Comparison of ENCODE assay signal across 9 cellular contexts in the genomic region with DNA sequence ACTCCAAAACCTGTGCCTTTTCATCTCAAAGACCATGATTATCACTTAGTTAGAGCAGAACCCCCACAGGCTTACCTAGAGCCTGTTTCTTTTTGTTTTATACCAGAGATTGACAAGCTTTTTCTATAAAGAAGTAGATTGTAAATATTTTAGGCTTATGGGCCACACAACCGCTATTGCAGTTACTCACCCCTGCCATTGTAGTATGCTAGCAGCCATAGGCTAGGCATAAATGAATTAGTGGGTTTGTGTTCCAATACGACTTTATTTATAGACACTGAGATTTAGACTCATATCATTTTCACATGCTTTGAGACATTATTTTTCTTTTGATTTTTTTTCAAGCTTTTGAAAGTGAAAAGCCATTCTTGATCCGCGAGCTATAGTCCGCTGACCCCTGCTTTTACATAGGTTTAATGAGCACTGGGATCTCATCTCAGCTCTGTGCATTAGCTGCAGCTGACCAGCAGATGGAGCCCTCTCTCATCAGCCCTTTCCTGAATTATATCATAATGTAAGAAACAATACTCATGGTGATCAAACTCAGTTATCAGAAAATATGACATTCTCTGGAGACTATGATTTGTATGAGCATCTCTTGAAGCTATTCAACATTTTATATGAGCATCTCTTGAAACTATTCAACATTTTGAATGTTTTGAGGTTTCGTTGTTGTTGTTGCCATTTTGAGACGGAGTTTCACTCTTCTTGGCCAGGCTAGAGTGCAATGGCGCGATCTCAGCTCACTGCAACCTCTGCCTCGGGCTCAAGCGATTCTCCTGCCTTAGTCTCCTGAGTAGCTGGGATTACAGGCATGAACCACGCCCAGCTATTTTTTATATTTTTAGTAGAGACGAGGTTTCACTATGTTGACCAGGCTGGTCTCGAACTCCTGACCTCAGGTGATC.
DNase-seq lines count a peak whose midpoint lies in the region; ATAC-seq and TF ChIP-seq lines count a peak whose summit lies in the region.
"Had no signal": no experiment of that assay in that cellular context is flagged by ENCODE, and none has a peak within 500 bp of the region (broad histone marks: within the 10 kb centered on the region; RNA-seq: fewer than 3 reads in every experiment).

No MANE protein-coding gene starts in this region.

- H3K4me1 ChIP-seq in CD8-positive, alpha-beta memory T cell (ENCODE audit: insufficient read depth, low read length), result no peaks in the 10 kb centered on the region

- no peaks in the 10 kb centered on the region for H3K27me3 ChIP-seq in CD8-positive, alpha-beta memory T cell (ENCODE audit: insufficient read depth, low read length, poor library complexity, severe bottlenecking)

- no peak overlapping the region for H3K4me3 ChIP-seq in CD8-positive, alpha-beta memory T cell (ENCODE audit: low read length)

- no peaks in the 10 kb centered on the region for H3K9me3 Mint-ChIP-seq in CD8-positive, alpha-beta memory T cell
- no peaks in the 10 kb centered on the region for H3K9me3 Mint-ChIP-seq in brain
- H3K9me3 Mint-ChIP-seq: T-helper 1 cell treated with Interleukin-12 subunit alpha and Interleukin-12 subunit beta and Interleukin-4 antibody, amounts not matched to agents 30 μg/mL and 1 μg/mL, for 36 hours had no signal

- peak overlapping the region in 1 of 8 donors; percentile 55 for H3K27ac Mint-ChIP-seq in CD8-positive, alpha-beta memory T cell
- H3K27ac Mint-ChIP-seq in brain, result no peak overlapping the region
- H3K27ac Mint-ChIP-seq: T-helper 1 cell treated with Interleukin-12 subunit alpha and Interleukin-12 subunit beta and Interleukin-4 antibody, amounts not matched to agents 30 μg/mL and 1 μg/mL, for 36 hours had no signal

- ATAC-seq in SK-N-SH treated with all-trans-retinoic acid at 6 μM for 48 hours (peak; percentile 91), HG03039 (IDR thresholded peaks at IDR 0.05; ENCODE audit: unreplicated experiment) (no peak)

- CTCF ChIA-PET in CD8-positive, alpha-beta memory T cell (lab: Charles Lee), result interaction anchor here (0.6 to 2.1 kb wide), 18 partner anchors 9 to 325 kb away, joined by 3 to 12 read pairs (median 4); no protein-coding TSS in a partner anchor

- H3K36me3 ChIP-seq in CD8-positive, alpha-beta memory T cell (ENCODE audit: insufficient read depth, low read length), result peaks cover 5% of the 10 kb centered on the region

- H3K36me3 Mint-ChIP-seq in CD8-positive, alpha-beta memory T cell, result peaks cover 4 to 50% (median 16%) of the 10 kb centered on the region in 3 donors
- H3K36me3 Mint-ChIP-seq in brain, result no peaks in the 10 kb centered on the region

- no peaks in the 10 kb centered on the region for H3K27me3 Mint-ChIP-seq in CD8-positive, alpha-beta memory T cell
- no peaks in the 10 kb centered on the region for H3K27me3 Mint-ChIP-seq in brain

- no peaks in the 10 kb centered on the region for H3K9me3 ChIP-seq in CD8-positive, alpha-beta memory T cell (ENCODE audit: low read length)

- no peak overlapping the region for H3K27ac ChIP-seq in CD8-positive, alpha-beta memory T cell (ENCODE audit: low read depth, low read length)

- TF ChIP-seq CTCF in brain (conservative IDR thresholded peaks at IDR 0.05), result peak; percentile 71 to 87

- DNase-seq in CD8-positive, alpha-beta memory T cell, result peak in 4 of 5 donors; percentile 2 to 49 (median 8)
- peak; percentile 12 for DNase-seq in GM19238 (ENCODE audit: insufficient read length, low spot score)
- peak; percentile 32 for DNase-seq in HuH-7.5 (ENCODE audit: low spot score)
- DNase-seq in islet precursor cell, result peak; percentile 57
- DNase-seq in stimulated activated CD4-positive, alpha-beta T cell treated with anti-CD3 and anti-CD28 coated beads, Interleukin-4, amount 100 ng/mL, for 48 hours (ENCODE audit: low read depth in 2 of 2), result peak; percentile 7 to 27

- H3K4me1 Mint-ChIP-seq in CD8-positive, alpha-beta memory T cell, result no peaks in the 10 kb centered on the region
- no peaks in the 10 kb centered on the region for H3K4me1 Mint-ChIP-seq in brain

- POLR2A ChIA-PET in CD8-positive, alpha-beta memory T cell (lab: Charles Lee), result no interaction called here

- H3K4me3 Mint-ChIP-seq in CD8-positive, alpha-beta memory T cell, result no peak overlapping the region
- H3K4me3 Mint-ChIP-seq in brain, result no peak overlapping the region
- H3K4me3 Mint-ChIP-seq: T-helper 1 cell treated with Interleukin-12 subunit alpha and Interleukin-12 subunit beta and Interleukin-4 antibody, amounts not matched to agents 30 μg/mL and 1 μg/mL, for 36 hours had no signal

TF ChIP-seq in SK-N-SH treated with all-trans-retinoic acid at 6 μM for 48 hours, 23 proteins besides CTCF, POLR2A, EP300 and RAD21 (continues in another document):
- no peak for TF ChIP-seq ESRRG (CRISPR knock-in tag; IDR thresholded peaks at IDR 0.05)
- no peak for TF ChIP-seq TCF4 (CRISPR knock-in tag; IDR thresholded peaks at IDR 0.05; ENCODE audit: borderline replicate concordance)
- TF ChIP-seq TOX (CRISPR knock-in tag; IDR thresholded peaks at IDR 0.05; ENCODE audit: borderline replicate concordance), result no peak
- TF ChIP-seq, protein P1, sequence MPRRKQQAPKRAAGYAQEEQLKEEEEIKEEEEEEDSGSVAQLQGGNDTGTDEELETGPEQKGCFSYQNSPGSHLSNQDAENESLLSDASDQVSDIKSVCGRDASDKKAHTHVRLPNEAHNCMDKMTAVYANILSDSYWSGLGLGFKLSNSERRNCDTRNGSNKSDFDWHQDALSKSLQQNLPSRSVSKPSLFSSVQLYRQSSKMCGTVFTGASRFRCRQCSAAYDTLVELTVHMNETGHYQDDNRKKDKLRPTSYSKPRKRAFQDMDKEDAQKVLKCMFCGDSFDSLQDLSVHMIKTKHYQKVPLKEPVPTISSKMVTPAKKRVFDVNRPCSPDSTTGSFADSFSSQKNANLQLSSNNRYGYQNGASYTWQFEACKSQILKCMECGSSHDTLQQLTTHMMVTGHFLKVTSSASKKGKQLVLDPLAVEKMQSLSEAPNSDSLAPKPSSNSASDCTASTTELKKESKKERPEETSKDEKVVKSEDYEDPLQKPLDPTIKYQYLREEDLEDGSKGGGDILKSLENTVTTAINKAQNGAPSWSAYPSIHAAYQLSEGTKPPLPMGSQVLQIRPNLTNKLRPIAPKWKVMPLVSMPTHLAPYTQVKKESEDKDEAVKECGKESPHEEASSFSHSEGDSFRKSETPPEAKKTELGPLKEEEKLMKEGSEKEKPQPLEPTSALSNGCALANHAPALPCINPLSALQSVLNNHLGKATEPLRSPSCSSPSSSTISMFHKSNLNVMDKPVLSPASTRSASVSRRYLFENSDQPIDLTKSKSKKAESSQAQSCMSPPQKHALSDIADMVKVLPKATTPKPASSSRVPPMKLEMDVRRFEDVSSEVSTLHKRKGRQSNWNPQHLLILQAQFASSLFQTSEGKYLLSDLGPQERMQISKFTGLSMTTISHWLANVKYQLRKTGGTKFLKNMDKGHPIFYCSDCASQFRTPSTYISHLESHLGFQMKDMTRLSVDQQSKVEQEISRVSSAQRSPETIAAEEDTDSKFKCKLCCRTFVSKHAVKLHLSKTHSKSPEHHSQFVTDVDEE (CRISPR knock-in tag; IDR thresholded peaks at IDR 0.05), result no peak
- TF ChIP-seq BACH2 (CRISPR knock-in tag; IDR thresholded peaks at IDR 0.05; ENCODE audit: borderline replicate concordance), result no peak
- TF ChIP-seq, protein P2, sequence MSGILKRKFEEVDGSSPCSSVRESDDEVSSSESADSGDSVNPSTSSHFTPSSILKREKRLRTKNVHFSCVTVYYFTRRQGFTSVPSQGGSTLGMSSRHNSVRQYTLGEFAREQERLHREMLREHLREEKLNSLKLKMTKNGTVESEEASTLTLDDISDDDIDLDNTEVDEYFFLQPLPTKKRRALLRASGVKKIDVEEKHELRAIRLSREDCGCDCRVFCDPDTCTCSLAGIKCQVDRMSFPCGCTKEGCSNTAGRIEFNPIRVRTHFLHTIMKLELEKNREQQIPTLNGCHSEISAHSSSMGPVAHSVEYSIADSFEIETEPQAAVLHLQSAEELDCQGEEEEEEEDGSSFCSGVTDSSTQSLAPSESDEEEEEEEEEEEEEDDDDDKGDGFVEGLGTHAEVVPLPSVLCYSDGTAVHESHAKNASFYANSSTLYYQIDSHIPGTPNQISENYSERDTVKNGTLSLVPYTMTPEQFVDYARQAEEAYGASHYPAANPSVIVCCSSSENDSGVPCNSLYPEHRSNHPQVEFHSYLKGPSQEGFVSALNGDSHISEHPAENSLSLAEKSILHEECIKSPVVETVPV (CRISPR knock-in tag; IDR thresholded peaks at IDR 0.05), result no peak
- TF ChIP-seq ARNTL (CRISPR knock-in tag; IDR thresholded peaks at IDR 0.05; ENCODE audit: borderline replicate concordance, low read depth), result no peak
- no peak for TF ChIP-seq ZNF70 (CRISPR knock-in tag; IDR thresholded peaks at IDR 0.05)
- TF ChIP-seq GLIS3 (CRISPR knock-in tag; IDR thresholded peaks at IDR 0.05), result no peak
- TF ChIP-seq CSDC2 (CRISPR knock-in tag; IDR thresholded peaks at IDR 0.05), result no peak
- TF ChIP-seq ZNF8 (CRISPR knock-in tag; IDR thresholded peaks at IDR 0.05), result no peak
- TF ChIP-seq, protein P3, sequence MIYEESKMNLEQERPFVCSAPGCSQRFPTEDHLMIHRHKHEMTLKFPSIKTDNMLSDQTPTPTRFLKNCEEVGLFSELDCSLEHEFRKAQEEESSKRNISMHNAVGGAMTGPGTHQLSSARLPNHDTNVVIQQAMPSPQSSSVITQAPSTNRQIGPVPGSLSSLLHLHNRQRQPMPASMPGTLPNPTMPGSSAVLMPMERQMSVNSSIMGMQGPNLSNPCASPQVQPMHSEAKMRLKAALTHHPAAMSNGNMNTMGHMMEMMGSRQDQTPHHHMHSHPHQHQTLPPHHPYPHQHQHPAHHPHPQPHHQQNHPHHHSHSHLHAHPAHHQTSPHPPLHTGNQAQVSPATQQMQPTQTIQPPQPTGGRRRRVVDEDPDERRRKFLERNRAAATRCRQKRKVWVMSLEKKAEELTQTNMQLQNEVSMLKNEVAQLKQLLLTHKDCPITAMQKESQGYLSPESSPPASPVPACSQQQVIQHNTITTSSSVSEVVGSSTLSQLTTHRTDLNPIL (CRISPR knock-in tag; IDR thresholded peaks at IDR 0.05; ENCODE audit: low read depth), result no peak
- no peak for TF ChIP-seq ISL1 (CRISPR knock-in tag; IDR thresholded peaks at IDR 0.05)
- no peak for TF ChIP-seq ZC3H10 (CRISPR knock-in tag; IDR thresholded peaks at IDR 0.05)
- TF ChIP-seq PPARA (CRISPR knock-in tag; IDR thresholded peaks at IDR 0.05; ENCODE audit: borderline replicate concordance), result no peak
